14 cellular contexts compared by ENCODE assay signal in the genomic region with DNA sequence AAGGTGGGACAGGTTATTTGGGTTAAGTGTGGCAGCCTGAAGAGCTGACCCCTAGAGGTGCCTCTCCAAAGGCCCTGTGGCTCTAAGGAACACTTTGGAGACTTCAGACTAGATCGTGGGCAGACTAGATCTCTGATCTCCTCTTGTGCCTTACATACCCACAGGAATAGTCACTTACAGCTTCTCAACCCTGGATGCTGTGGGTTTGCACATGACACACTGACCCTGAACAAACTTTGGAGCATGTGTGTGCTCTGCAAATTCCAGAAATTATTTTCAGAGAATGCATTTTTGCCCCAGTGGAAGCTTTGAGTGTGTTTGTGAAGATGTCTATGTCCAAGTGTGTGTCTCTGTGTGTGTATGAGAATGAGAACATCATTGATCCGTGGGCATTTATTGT.
"Had no signal": no experiment of that assay in that cellular context is flagged by ENCODE, and none has a peak within 500 bp of the region (broad histone marks: within the 10 kb centered on the region; RNA-seq: fewer than 3 reads in every experiment).

No MANE protein-coding gene starts in this region.

- H3K4me3 ChIP-seq: gastrocnemius medialis, heart right ventricle, prostate gland, right lobe of liver, thyroid gland had no signal

- H3K27ac ChIP-seq: gastrocnemius medialis, heart right ventricle, prostate gland, right lobe of liver, thyroid gland had no signal

- H3K36me3 ChIP-seq: gastrocnemius medialis, heart right ventricle, prostate gland, right lobe of liver, thyroid gland had no signal

- DNase-seq: activated CD4-positive, alpha-beta T cell treated with anti-CD3 and anti-CD28 coated beads, Interleukin-2, amount 10 ng/mL, durations not matched to agents 7 days and 5 days; activated CD4-positive, CD25-positive, alpha-beta regulatory T cell; activated CD8-positive, alpha-beta memory T cell treated with anti-CD3 and anti-CD28 coated beads for 24 hours; activated naive CD8-positive, alpha-beta T cell treated with anti-CD3 and anti-CD28 coated beads for 36 hours; amygdala; effector memory CD4-positive, alpha-beta T cell; gastrocnemius medialis; heart right ventricle; nephron progenitor cell; right lobe of liver; stimulated activated CD4-positive, alpha-beta T cell treated with anti-CD3 and anti-CD28 coated beads, Interleukin-1b, Interleukin-23, amount 100 ng/mL, for 48 hours; thyroid gland had no signal

- H3K27me3 ChIP-seq: gastrocnemius medialis, right lobe of liver, thyroid gland had no signal

- H3K9me3 ChIP-seq: gastrocnemius medialis, heart right ventricle, prostate gland, right lobe of liver, thyroid gland had no signal

- H3K4me1 ChIP-seq: gastrocnemius medialis, heart right ventricle, prostate gland, right lobe of liver, thyroid gland had no signal

- ATAC-seq: gastrocnemius medialis, heart right ventricle, left lobe of liver, right lobe of liver had no signal
